Comparison of ENCODE assay signal across 8 cellular contexts in the genomic region with DNA sequence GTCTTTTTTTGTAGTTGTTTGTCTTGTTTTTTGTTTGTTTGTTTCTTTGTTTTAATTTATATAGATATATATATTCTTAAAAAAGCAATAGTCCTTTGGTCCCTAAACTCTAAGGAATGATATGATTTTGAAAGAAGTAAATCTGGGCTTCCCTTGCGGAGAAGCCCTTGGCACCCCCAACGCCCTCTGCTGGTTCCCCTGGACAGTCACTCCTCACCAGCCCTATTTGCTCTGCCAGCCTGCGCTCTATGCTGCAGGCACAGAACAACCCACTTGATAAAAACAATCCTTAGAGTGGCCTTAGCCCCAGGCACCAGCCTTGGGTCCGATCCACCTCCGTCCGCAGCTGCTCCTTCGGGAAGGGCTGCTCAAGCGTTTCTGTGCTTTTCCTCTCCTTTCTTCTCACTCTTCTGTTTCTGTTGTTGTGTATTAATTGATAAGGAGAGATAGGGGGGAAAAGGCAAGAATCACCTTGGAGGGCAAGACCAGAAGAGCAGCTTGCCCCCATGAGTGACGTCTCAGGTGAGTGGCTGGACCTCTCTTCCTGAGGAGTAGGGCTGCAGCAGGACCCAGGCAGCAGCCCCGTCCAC. TPM values are rescaled to one million over a fixed set of nuclear protein-coding genes. Genes with fewer than 3 reads are reported as not detected.
A peak's percentile ranks its signal among the peaks of the same experiment; 100 is the strongest.
DNase-seq lines count a peak whose midpoint lies in the region; ATAC-seq and TF ChIP-seq lines count a peak whose summit lies in the region.

No MANE protein-coding gene starts in this region.

- DNase-seq in NCI-H524 (lab: John Stamatoyannopoulos, UW) (peak; percentile 31 to 51), NCI-H524 treated with DMSO at 0.1 percent for 48 hours (lab: John Stamatoyannopoulos, UW) (no peak), OCI-LY7 (ENCODE audit: low spot score) (peak; percentile 57), heart right ventricle (peak in 1 of 2 donors; percentile 44), NCI-H187 (lab: John Stamatoyannopoulos, UW) (no peak)
- DNase-seq in activated effector memory CD4-positive, alpha-beta T cell treated with Interleukin-2 at 50 U/mL for 16 hours: peak; percentile 14
- peak; percentile 63 for DNase-seq in stimulated activated CD4-positive, alpha-beta T cell treated with anti-CD3 and anti-CD28 coated beads, Interleukin-4, amount 100 ng/mL, for 24 hours

- H3K4me1 ChIP-seq in OCI-LY7 (ENCODE audit: insufficient read depth, low read length, poor library complexity, severe bottlenecking) (no peaks in the 10 kb centered on the region), heart right ventricle (no peaks in the 10 kb centered on the region)

- H4K20me1 ChIP-seq in OCI-LY7 (ENCODE audit: insufficient read depth, low read length): no peaks in the 10 kb centered on the region

- H3K36me3 ChIP-seq in OCI-LY7 (ENCODE audit: insufficient read depth, low read length) (no peaks in the 10 kb centered on the region), heart right ventricle (peaks cover 0 to 3% (median 0%) of the 10 kb centered on the region in 9 donors)

- POLR2A ChIA-PET in OCI-LY7 (lab: Charles Lee): no interaction called here

- H3K79me2 ChIP-seq in OCI-LY7 (ENCODE audit: insufficient read depth, low read depth, low read length): no peaks in the 10 kb centered on the region

- TF ChIP-seq CTCF in OCI-LY7 (conservative IDR thresholded peaks at IDR 0.05; ENCODE audit: low read length) (peak; percentile 83), heart right ventricle (IDR thresholded peaks at IDR 0.05) (peak in 7 of 9 donors; percentile 43 to 59 (median 57))

- CTCF ChIA-PET in OCI-LY7 (lab: Charles Lee; ENCODE audit: unreplicated experiment): no interaction called here

- H3K9me3 ChIP-seq in OCI-LY7 (ENCODE audit: low read length) (no peaks in the 10 kb centered on the region), heart right ventricle (no peaks in the 10 kb centered on the region)

- 64 to 69% methylated on average over 10 of the region's 10 CpGs for WGBS in heart right ventricle, 2 donors

- no peak overlapping the region for H3K27ac ChIP-seq in OCI-LY7 (ENCODE audit: low read depth, low read length, poor library complexity, severe bottlenecking)
- H3K27ac ChIP-seq in heart right ventricle: no peak overlapping the region

- H3K4me3 ChIP-seq in OCI-LY7 (ENCODE audit: low read depth, low read length, poor library complexity, severe bottlenecking) (no peak overlapping the region), heart right ventricle (no peak overlapping the region)

- no peaks in the 10 kb centered on the region for H3K27me3 ChIP-seq in heart right ventricle

- no peaks in the 10 kb centered on the region for H3K9me2 ChIP-seq in OCI-LY7 (ENCODE audit: insufficient read depth, low read length)

- intact Hi-C loops in OCI-LY7 (cut with micrococcal nuclease; ENCODE audit: unreplicated experiment): loop anchor here (2.0 kb wide), 1 partner anchor 87 kb away; no protein-coding TSS in a partner anchor
- intact Hi-C loops in heart right ventricle (cut with DNase I): loop anchor here in 3 of 10 donors (2.0 to 10.0 kb wide), 2 partner anchors 87 to 91 kb away; partner anchors contain the start of gene GRAMD2A (in 1 of the 3)

- H2AFZ ChIP-seq in OCI-LY7 (ENCODE audit: low read length): no peak overlapping the region

- ATAC-seq in heart right ventricle: peak in 3 of 8 donors; percentile 55 to 65 (median 58)
- ATAC-seq in HG03520 (IDR thresholded peaks at IDR 0.05; ENCODE audit: unreplicated experiment): no peak

- no peak overlapping the region for H3K4me2 ChIP-seq in OCI-LY7 (ENCODE audit: low read length)

- no TSS peak for BruUV-seq in OCI-LY7 (replicated peaks; lab: Mats Ljungman, UMichigan)

RNA-seq across cellular contexts. Expression of gene PARP6, which starts 13.7 kb away (rescaled TPM):
- total RNA-seq in OCI-LY7 (2014; rRNA removed; shearing (Covaris generic)): 53.6 and 58.3 TPM in 2 replicates
- total RNA-seq in OCI-LY7 (2022) (73.3 and 85.4 TPM in 2 replicates), heart right ventricle (10 to 100 TPM; 28.2 to 53.5 (median 37.6) TPM)
- 100 to 1,000 TPM in 1 of 2 donors, 10 to 100 TPM in 1; 28.5 to 113 TPM for polyA plus RNA-seq in heart right ventricle

RNA-seq across cellular contexts. Expression of gene CELF6, which starts 33.9 kb away (rescaled TPM):
- 0.62 and 0.79 TPM in 2 replicates for total RNA-seq in OCI-LY7 (2014; rRNA removed; shearing (Covaris generic))
- total RNA-seq in OCI-LY7 (2022) (0.78 TPM in 1 of 2 replicates, not detected in the other), heart right ventricle (1 to 10 TPM in 2 of 10 donors, under 1 TPM in 8; 0.21 to 1.2 (median 0.72) TPM)
- polyA plus RNA-seq in heart right ventricle: 1 to 10 TPM; 1.4 to 5.1 TPM

RNA-seq across cellular contexts. Expression of gene PKM, which starts 55.0 kb away (rescaled TPM):
- total RNA-seq in OCI-LY7 (2014; rRNA removed; shearing (Covaris generic)): 861 and 917 TPM in 2 replicates
- 791 and 1,131 TPM in 2 replicates for total RNA-seq in OCI-LY7 (2022)
- 1,000 to 10,000 TPM in 6 of 10 donors, 100 to 1,000 TPM in 4; 851 to 1,508 (median 1,153) TPM for total RNA-seq in heart right ventricle
- polyA plus RNA-seq in heart right ventricle: 100 to 1,000 TPM; 549 to 755 TPM

Comparison
In these comparisons a context has a peak if more than half of its experiments do, and no peak if none do; other contexts are left out.
1. DNase-seq: peak in NCI-H524 (2 of 2), OCI-LY7 (single experiment), activated effector memory CD4-positive, alpha-beta T cell treated with Interleukin-2 at 50 U/mL for 16 hours (single experiment) and stimulated activated CD4-positive, alpha-beta T cell treated with anti-CD3 and anti-CD28 coated beads, Interleukin-4, amount 100 ng/mL, for 24 hours (single experiment); none in NCI-H524 treated with DMSO at 0.1 percent for 48 hours (single experiment) and NCI-H187 (0 of 2).